17 cellular contexts compared by ENCODE assay signal in the genomic region with DNA sequence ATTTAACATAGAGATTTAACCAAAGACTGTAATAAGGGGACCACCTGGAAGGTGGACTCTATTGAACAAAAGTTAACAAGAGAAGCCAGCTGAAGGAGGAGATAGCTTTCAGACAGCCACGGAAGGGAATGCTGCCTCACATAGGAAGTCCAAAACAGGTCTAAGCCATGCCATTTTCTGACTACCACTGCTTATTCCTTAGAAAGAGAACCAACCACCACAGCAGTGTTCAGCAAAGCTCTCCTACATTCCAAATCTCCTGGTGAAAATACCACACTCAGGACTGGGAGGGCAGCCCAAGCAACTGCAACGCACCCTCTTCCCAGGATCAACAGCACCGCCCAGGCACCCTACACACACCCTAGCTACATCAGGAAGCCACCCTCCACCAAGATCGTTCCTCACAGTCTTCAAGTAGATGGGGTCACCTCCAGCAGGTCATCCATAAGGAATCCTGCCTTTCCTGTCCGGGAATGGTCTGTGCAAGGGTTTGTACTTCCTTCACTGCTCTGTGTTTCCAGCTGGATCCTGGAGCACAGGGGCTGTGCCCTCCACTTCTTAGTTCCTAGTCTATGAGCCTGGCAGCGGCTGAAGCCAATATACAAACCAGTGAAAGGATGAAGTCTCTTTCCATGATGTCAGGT. TPM values are rescaled to one million over a fixed set of nuclear protein-coding genes. Genes with fewer than 3 reads are reported as not detected.
A peak's percentile ranks its signal among the peaks of the same experiment; 100 is the strongest.
DNase-seq lines count a peak whose midpoint lies in the region; ATAC-seq and TF ChIP-seq lines count a peak whose summit lies in the region.
"Had no signal": no experiment of that assay in that cellular context is flagged by ENCODE, and none has a peak within 500 bp of the region (broad histone marks: within the 10 kb centered on the region; RNA-seq: fewer than 3 reads in every experiment).

No MANE protein-coding gene starts in this region.

- TF ChIP-seq RAD21 in neural cell (conservative IDR thresholded peaks at IDR 0.05): no peak

- no peak overlapping the region for H3K27ac Mint-ChIP-seq in Caco-2 (ENCODE audit: unreplicated experiment)
- H3K27ac Mint-ChIP-seq: activated naive CD4-positive, alpha-beta T cell treated with anti-CD3 and anti-CD28 coated beads, Interleukin-2, amount 50 U/mL, for 24 hours; stimulated activated naive CD8-positive, alpha-beta T cell treated with anti-CD3 and anti-CD28 coated beads, Interleukin-15, Interleukin-2, amounts not matched to agents 100 ng/mL and 50 ng/mL, for 24 hours had no signal

- no peaks in the 10 kb centered on the region for H3K9me2 ChIP-seq in neural cell (ENCODE audit: insufficient read depth, low read length)

- H3K27me3 Mint-ChIP-seq in Caco-2 (ENCODE audit: insufficient read depth, unreplicated experiment): no peaks in the 10 kb centered on the region

- H3K4me3 ChIP-seq in Caco-2 (ENCODE audit: low read depth, low read length) (no peak overlapping the region), HEK293 (ENCODE audit: low read depth, low read length) (no peak overlapping the region), dorsolateral prefrontal cortex (peak overlapping the region in 36 of 59 donors; percentile 0 to 80 (median 24)), neural cell (ENCODE audit: low read length) (peak overlapping the region; percentile 71), A673 (ENCODE audit: low read depth, low read length, poor library complexity, severe bottlenecking) (no peak overlapping the region)
- H3K4me3 ChIP-seq: spleen, transverse colon had no signal

- H3K27ac ChIP-seq in HEK293 (ENCODE audit: extremely low read depth, low read depth, low read length) (no peak overlapping the region), dorsolateral prefrontal cortex (peak overlapping the region in 2 of 59 donors; percentile 8 to 10), neural cell (ENCODE audit: low read length) (no peak overlapping the region), A673 (ENCODE audit: low read depth, low read length, poor library complexity, severe bottlenecking) (no peak overlapping the region)
- H3K27ac ChIP-seq: neutrophil, spleen, transverse colon had no signal

- no peaks in the 10 kb centered on the region for H3K27me3 ChIP-seq in Caco-2 (replicated peaks; ENCODE audit: control insufficient read depth, insufficient read depth, low read length)
- peaks cover 0 to 22% (median 0%) of the 10 kb centered on the region in 45 donors for H3K27me3 ChIP-seq in dorsolateral prefrontal cortex
- H3K27me3 ChIP-seq in neural cell (ENCODE audit: insufficient read depth, low read depth, low read length): no peaks in the 10 kb centered on the region
- H3K27me3 ChIP-seq in A673 (replicated peaks; ENCODE audit: insufficient read depth, low read depth, low read length, poor library complexity): peaks cover 28% of the 10 kb centered on the region

- H3K9me3 ChIP-seq in Caco-2 (no peaks in the 10 kb centered on the region), HEK293 (ENCODE audit: control insufficient read depth, insufficient read depth, low read depth, low read length) (no peaks in the 10 kb centered on the region), neural cell (ENCODE audit: low read length) (no peaks in the 10 kb centered on the region), A673 (ENCODE audit: low read depth, low read length, poor library complexity, severe bottlenecking) (no peaks in the 10 kb centered on the region)
- H3K9me3 ChIP-seq: neutrophil, spleen, transverse colon had no signal

- peaks cover 71% of the 10 kb centered on the region for H3K79me2 ChIP-seq in neural cell (replicated peaks; ENCODE audit: insufficient read depth, low read length)

- no peaks in the 10 kb centered on the region for H4K20me1 ChIP-seq in neural cell (ENCODE audit: insufficient read depth)

- CTCF ChIA-PET in Caco-2 (lab: Charles Lee) (interaction anchor here (1.1 kb wide), 1 partner anchor 92 kb away, joined by 6 read pairs; no protein-coding TSS in a partner anchor), HEK293 (lab: Yijun Ruan, JAX) (interaction anchor here (0.9 to 1.3 kb wide), 2 partner anchors 39 to 104 kb away, joined by 3 to 5 read pairs; no protein-coding TSS in a partner anchor), A673 (lab: Charles Lee) (no interaction called here)

- peaks cover 4% of the 10 kb centered on the region for H3K36me3 Mint-ChIP-seq in Caco-2 (ENCODE audit: insufficient read depth, unreplicated experiment)
- H3K36me3 Mint-ChIP-seq: activated naive CD4-positive, alpha-beta T cell treated with anti-CD3 and anti-CD28 coated beads, Interleukin-2, amount 50 U/mL, for 24 hours had no signal

- intact Hi-C loops in Caco-2 (cut with micrococcal nuclease; ENCODE audit: unreplicated experiment): no loop called here
- intact Hi-C loops in dorsolateral prefrontal cortex (cut with DNase I): no loop called here
- intact Hi-C loops in A673 (cut with micrococcal nuclease; ENCODE audit: unreplicated experiment): loop anchor here (5.0 kb wide), 1 partner anchor 91 kb away; no protein-coding TSS in a partner anchor

- TF ChIP-seq CTCF in Caco-2 (IDR thresholded peaks at IDR 0.05; ENCODE audit: insufficient read depth in 1 of 2, low read depth in 1 of 2, low read length in 1 of 2, severe bottlenecking in 1 of 2, unreplicated experiment in 1 of 2) (no peak), HEK293 (tag by site-specific recombination; IDR thresholded peaks at IDR 0.05) (no peak), dorsolateral prefrontal cortex (IDR thresholded peaks at IDR 0.05 in 54 of 56, conservative IDR thresholded peaks at IDR 0.05 in 2 of 56; ENCODE audit: low read depth in 1 of 56, partially characterized antibody in 56 of 56) (no peak), neural cell (IDR thresholded peaks at IDR 0.05; ENCODE audit: poor library complexity, severe bottlenecking) (no peak), A673 (conservative IDR thresholded peaks at IDR 0.05; ENCODE audit: low read depth, low read length) (no peak)

- no peak for ATAC-seq in GM19023 (IDR thresholded peaks at IDR 0.05; ENCODE audit: unreplicated experiment)
- ATAC-seq: left cardiac atrium had no signal

- H3K9ac ChIP-seq in neural cell (ENCODE audit: low read length): no peak overlapping the region

- POLR2A ChIA-PET in Caco-2 (lab: Charles Lee) (no interaction called here), HEK293 (lab: Yijun Ruan, JAX) (no interaction called here), A673 (lab: Charles Lee; ENCODE audit: low non-redundant PET) (no interaction called here)

- H2AFZ ChIP-seq in neural cell (ENCODE audit: low read depth, low read length): no peak overlapping the region

- peaks cover 18% of the 10 kb centered on the region for H3K4me1 Mint-ChIP-seq in Caco-2 (ENCODE audit: low read depth, unreplicated experiment)

- DNase-seq in Caco-2: no peak
- no peak for DNase-seq in dorsolateral prefrontal cortex
- DNase-seq in NOMO-1 (lab: John Stamatoyannopoulos, UW; ENCODE audit: unreplicated experiment in 2 of 2): no peak
- no peak for DNase-seq in A673 (ENCODE audit: low spot score)
- DNase-seq: AML-193; effector memory CD4-positive, alpha-beta T cell; left cardiac atrium; NCI-H1105 treated with DMSO at 0.1 percent for 48 hours; spleen; stimulated activated CD4-positive, alpha-beta T cell treated with anti-CD3 and anti-CD28 coated beads, Interleukin-4, amount 100 ng/mL, for 24 hours; transverse colon had no signal

- no peaks in the 10 kb centered on the region for H3K9me3 Mint-ChIP-seq in Caco-2 (ENCODE audit: unreplicated experiment)
- H3K9me3 Mint-ChIP-seq: activated naive CD4-positive, alpha-beta T cell treated with anti-CD3 and anti-CD28 coated beads, Interleukin-2, amount 50 U/mL, for 24 hours; stimulated activated naive CD8-positive, alpha-beta T cell treated with anti-CD3 and anti-CD28 coated beads, Interleukin-15, Interleukin-2, amounts not matched to agents 100 ng/mL and 50 ng/mL, for 24 hours had no signal

- peak overlapping the region; percentile 86 for H3K4me3 Mint-ChIP-seq in Caco-2 (ENCODE audit: unreplicated experiment)
- H3K4me3 Mint-ChIP-seq: activated naive CD4-positive, alpha-beta T cell treated with anti-CD3 and anti-CD28 coated beads, Interleukin-2, amount 50 U/mL, for 24 hours had no signal

- peak overlapping the region; percentile 71 for H3K4me2 ChIP-seq in neural cell (ENCODE audit: low read length)

- peaks cover 19% of the 10 kb centered on the region for H3K4me1 ChIP-seq in Caco-2
- peaks cover 4% of the 10 kb centered on the region; the same call in 1 of the 2 replicates for H3K4me1 ChIP-seq in HEK293 (ENCODE audit: control insufficient read depth, insufficient read depth, low read length)
- H3K4me1 ChIP-seq in A673 (ENCODE audit: insufficient read depth, low read length, poor library complexity, severe bottlenecking): peaks cover 24% of the 10 kb centered on the region

- H3F3A ChIP-seq in neural cell (ENCODE audit: insufficient read depth, low read length, poor library complexity, severe bottlenecking): peaks cover 4% of the 10 kb centered on the region

- no TSS peak for BruUV-seq in Caco-2 (replicated peaks; lab: Mats Ljungman, UMichigan)
- no TSS peak for BruUV-seq in A673 (replicated peaks; lab: Mats Ljungman, UMichigan)

- H3K36me3 ChIP-seq in Caco-2 (ENCODE audit: control insufficient read depth, insufficient read depth, low read length): 0 out of 2 replicates have a peak, but pooled peaks cover 1% of the 10 kb centered on the region
- H3K36me3 ChIP-seq in HEK293 (ENCODE audit: control insufficient read depth in 2 of 2, insufficient read depth in 1 of 2, low read length in 2 of 2): no peaks in the 10 kb centered on the region
- H3K36me3 ChIP-seq in neural cell (ENCODE audit: insufficient read depth, low read length): no peaks in the 10 kb centered on the region
- no peaks in the 10 kb centered on the region for H3K36me3 ChIP-seq in A673 (ENCODE audit: insufficient read depth, low read length, poor library complexity, severe bottlenecking)
- H3K36me3 ChIP-seq: neutrophil, spleen, transverse colon had no signal

- TF ChIP-seq EP300 in neural cell (conservative IDR thresholded peaks at IDR 0.05; ENCODE audit: poor library complexity, severe bottlenecking): no peak

TF ChIP-seq in HEK293, 187 proteins besides CTCF, POLR2A, EP300 and RAD21:
- TF ChIP-seq ZNF114 (tag by site-specific recombination; IDR thresholded peaks at IDR 0.05): no peak
- peak; percentile 36; the same call in 1 of the 2 replicates for TF ChIP-seq ZBTB17 (tag by site-specific recombination; IDR thresholded peaks at IDR 0.05)
- peak; percentile 91 for TF ChIP-seq ZNF600 (tag by site-specific recombination; IDR thresholded peaks at IDR 0.05)

RNA-seq across cellular contexts. Expression of gene KIAA1549, which starts 2.5 kb away (rescaled TPM):
- total RNA-seq in Caco-2 (2022): 19.9 and 21.9 TPM in 2 replicates
- 10 to 100 TPM in 119 of 120 experiments, 1 to 10 TPM in 1; 7.1 to 36.5 (median 21.1) TPM for total RNA-seq in dorsolateral prefrontal cortex
- polyA plus RNA-seq in neural cell: 14.1 and 14.8 TPM in 2 replicates
- polyA minus RNA-seq in neural cell: 45.0 and 56.7 TPM in 2 replicates
- 2.5 and 4.2 TPM in 2 replicates for total RNA-seq in A673 (2021)

RNA-seq across cellular contexts. Expression of gene ZC3HAV1L, which starts 57.2 kb away (rescaled TPM):
- total RNA-seq in Caco-2 (2022): 22.1 and 24.6 TPM in 2 replicates
- 1 to 10 TPM; 1.5 to 6.0 (median 3.0) TPM for total RNA-seq in dorsolateral prefrontal cortex
- polyA plus RNA-seq in neural cell: not detected in 2 replicates
- polyA minus RNA-seq in neural cell: 0.58 and 0.73 TPM in 2 replicates
- 35.3 and 36.5 TPM in 2 replicates for total RNA-seq in A673 (2021)

Comparison
In these comparisons a context has a peak if more than half of its experiments do, and no peak if none do; other contexts are left out.
1. H3K4me3 ChIP-seq: peak in dorsolateral prefrontal cortex (36 of 59) and neural cell (single experiment); none in Caco-2 (single experiment), HEK293 (single experiment) and A673 (single experiment).